Comparison of ENCODE assay signal across 9 cellular contexts in genomic region chr2:52934920-52935640, GRCh38.
DNase-seq lines count a peak whose midpoint lies in the region; ATAC-seq, FAIRE-seq and TF ChIP-seq lines count a peak whose summit lies in the region.
"Had no signal": no experiment of that assay in that cellular context is flagged by ENCODE, and none has a peak within 500 bp of the region (broad histone marks: within the 10 kb centered on the region; RNA-seq: fewer than 3 reads in every experiment).

No MANE protein-coding gene starts in this region.

- H3K27ac Mint-ChIP-seq in activated T-cell treated with anti-CD3 and anti-CD28 coated beads, Interleukin-2, amount 50 U/mL, for 24 hours: no peak overlapping the region

- no peak for TF ChIP-seq POLR2A in tibial nerve (IDR thresholded peaks at IDR 0.05)

- TF ChIP-seq EP300 in tibial nerve (IDR thresholded peaks at IDR 0.05): no peak

- H3K27me3 ChIP-seq in tibial nerve: no peaks in the 10 kb centered on the region

- peaks cover 0 to 6% (median 0%) of the 10 kb centered on the region in 4 donors for H3K9me3 ChIP-seq in tibial nerve

- 38 to 40% methylated on average over 3 of the region's 3 CpGs for WGBS in tibial nerve, 2 donors

- peaks cover 3% of the 10 kb centered on the region for H3K4me1 Mint-ChIP-seq in activated T-cell treated with anti-CD3 and anti-CD28 coated beads, Interleukin-2, amount 50 U/mL, for 24 hours (ENCODE audit: low read depth)

- no peaks in the 10 kb centered on the region for H3K36me3 ChIP-seq in tibial nerve

- no peak for DNase-seq in epithelial cell of prostate (ENCODE audit: low read depth, low spot score)
- DNase-seq in HTR-8/SVneo (ENCODE audit: insufficient read length, low spot score): no peak
- DNase-seq in activated T-cell treated with anti-CD3 and anti-CD28 coated beads, Interleukin-2, amount 50 U/mL, for 24 hours: no peak
- DNase-seq in kidney tubule cell (ENCODE audit: low spot score): no peak
- no peak for DNase-seq in tibial nerve (ENCODE audit: low spot score in 2 of 2)

- H3K9me3 Mint-ChIP-seq in activated T-cell treated with anti-CD3 and anti-CD28 coated beads, Interleukin-2, amount 50 U/mL, for 24 hours: peaks cover 11% of the 10 kb centered on the region

- H3K4me3 Mint-ChIP-seq in activated T-cell treated with anti-CD3 and anti-CD28 coated beads, Interleukin-2, amount 50 U/mL, for 24 hours: no peak overlapping the region

- no peaks in the 10 kb centered on the region for H3K27me3 Mint-ChIP-seq in activated T-cell treated with anti-CD3 and anti-CD28 coated beads, Interleukin-2, amount 50 U/mL, for 24 hours

- TF ChIP-seq CTCF in tibial nerve (IDR thresholded peaks at IDR 0.05): no peak

- H3K27ac ChIP-seq in epithelial cell of prostate (peak overlapping the region; percentile 96), tibial nerve (no peak overlapping the region)

- no peak for FAIRE-seq in HTR-8/SVneo (lab: Jason Lieb, UNC)
- FAIRE-seq: bronchial epithelial cell had no signal

- ATAC-seq in GM18907 (IDR thresholded peaks at IDR 0.05; ENCODE audit: unreplicated experiment) (peak; percentile 23), GM21619 (IDR thresholded peaks at IDR 0.05; ENCODE audit: unreplicated experiment) (peak; percentile 22), HG03457 (IDR thresholded peaks at IDR 0.05; ENCODE audit: unreplicated experiment) (peak; percentile 10)

- H3K4me3 ChIP-seq in tibial nerve: no peak overlapping the region

- H3K4me1 ChIP-seq in tibial nerve: peaks cover 0 to 17% (median 2%) of the 10 kb centered on the region in 4 donors

- H3K36me3 Mint-ChIP-seq in activated T-cell treated with anti-CD3 and anti-CD28 coated beads, Interleukin-2, amount 50 U/mL, for 24 hours (ENCODE audit: low read depth): no peaks in the 10 kb centered on the region
